16 cellular contexts compared by ENCODE assay signal in genomic region chr10:33801705-33802104, GRCh38.
DNase-seq lines count a peak whose midpoint lies in the region.
"Had no signal": no experiment of that assay in that cellular context is flagged by ENCODE, and none has a peak within 500 bp of the region (broad histone marks: within the 10 kb centered on the region; RNA-seq: fewer than 3 reads in every experiment).

No MANE protein-coding gene starts in this region.

- peak; percentile 17 for DNase-seq in A172 (ENCODE audit: low spot score)
- DNase-seq in HT1080 (ENCODE audit: low read depth) = peak; percentile 80
- DNase-seq in astrocyte of the hippocampus (ENCODE audit: low read depth, low spot score) = peak; percentile 19
- DNase-seq in left kidney (ENCODE audit: low read depth, low spot score) = peak; percentile 86
- no peak for DNase-seq in NCI-H524 treated with DMSO at 0.1 percent for 48 hours (lab: John Stamatoyannopoulos, UW)
- no peak for DNase-seq in C1 segment of cervical spinal cord (lab: John Stamatoyannopoulos, UW)
- DNase-seq in NCI-H1694 treated with DMSO at 0.1 percent for 48 hours (lab: John Stamatoyannopoulos, UW) = no peak
- no peak for DNase-seq in G401 (ENCODE audit: low spot score)
- DNase-seq: activated CD4-positive, CD25-positive, alpha-beta regulatory T cell; activated CD8-positive, alpha-beta memory T cell treated with anti-CD3 and anti-CD28 coated beads, Interleukin-2, amount 50 U/mL, for 48 hours; cerebellar nuclear complex; esophagus squamous epithelium; KBM-7; NCI-H1436 treated with DMSO at 0.1 percent for 48 hours; posterior cingulate gyrus; tibial artery had no signal

- in situ Hi-C loops in G401 (cut with HindIII; ENCODE audit: low sequenced_read_pairs) = no loop called here

Comparison
In these comparisons a context has a peak if more than half of its experiments do, and no peak if none do; other contexts are left out.
1. DNase-seq: peak in A172 (single experiment), HT1080 (single experiment), astrocyte of the hippocampus (single experiment) and left kidney (single experiment); none in NCI-H524 treated with DMSO at 0.1 percent for 48 hours (single experiment), C1 segment of cervical spinal cord (0 of 14), NCI-H1694 treated with DMSO at 0.1 percent for 48 hours (single experiment) and G401 (single experiment).